In genomic region chr7:157851501-157852067, GRCh38 we compare ENCODE assay signal across 8 cellular contexts.
DNase-seq lines count a peak whose midpoint lies in the region; ATAC-seq and TF ChIP-seq lines count a peak whose summit lies in the region.

No MANE protein-coding gene starts in this region.

- peak; percentile 57 for DNase-seq in KG1 (lab: John Stamatoyannopoulos, UW)
- peak in 1 of 3 donors; percentile 38 for DNase-seq in T-helper 17 cell
- peak; percentile 26 to 66 (median 41) for DNase-seq in adrenal gland
- peak; percentile 32 to 78 for DNase-seq in stimulated activated CD8-positive, alpha-beta memory T cell treated with anti-CD3 and anti-CD28 coated beads, Interleukin-7, amount 100 ng/mL, for 48 hours (ENCODE audit: extremely low read depth in 1 of 2, low read depth in 1 of 2)
- no peak for DNase-seq in NCI-H524 treated with DMSO at 0.1 percent for 48 hours (lab: John Stamatoyannopoulos, UW)

- no peak for TF ChIP-seq CTCF in adrenal gland (IDR thresholded peaks at IDR 0.05)

- H3K36me3 Mint-ChIP-seq in T-helper 17 cell (ENCODE audit: low read depth), result no peaks in the 10 kb centered on the region

- no peaks in the 10 kb centered on the region for H3K4me1 ChIP-seq in adrenal gland (replicated peaks in 1 of 2)
- peaks cover 0 to 7% of the 10 kb centered on the region in 2 donors for H3K4me1 ChIP-seq in muscle layer of duodenum (ENCODE audit: control insufficient read depth in 1 of 2, insufficient read depth in 2 of 2, low read length in 2 of 2)

- ATAC-seq in T-helper 17 cell, result peak; percentile 91
- no peak for ATAC-seq in GM18517 (IDR thresholded peaks at IDR 0.05; ENCODE audit: unreplicated experiment)
- no peak for ATAC-seq in GM21619 (IDR thresholded peaks at IDR 0.05; ENCODE audit: unreplicated experiment)

- peak overlapping the region in 1 of 5 donors; percentile 52 for H3K27ac ChIP-seq in adrenal gland
- H3K27ac ChIP-seq in muscle layer of duodenum (ENCODE audit: low read length), result no peak overlapping the region

- H3K27me3 Mint-ChIP-seq in T-helper 17 cell, result peaks cover 7% of the 10 kb centered on the region

- H3K27ac Mint-ChIP-seq in T-helper 17 cell, result peak overlapping the region; percentile 91

- TF ChIP-seq POLR2A in adrenal gland (IDR thresholded peaks at IDR 0.05), result no peak

- H3K4me3 Mint-ChIP-seq in T-helper 17 cell, result peak overlapping the region; percentile 86

- intact Hi-C loops in adrenal gland (cut with DNase I), result no loop called here

- H3K27me3 ChIP-seq in adrenal gland (no peaks in the 10 kb centered on the region), muscle layer of duodenum (ENCODE audit: low read depth, low read length) (no peaks in the 10 kb centered on the region)

- H3K4me3 ChIP-seq in adrenal gland (peak overlapping the region in 1 of 4 donors; percentile 23), muscle layer of duodenum (ENCODE audit: low read depth in 1 of 2, low read length in 2 of 2) (peak overlapping the region; percentile 33 to 40)

- H3K4me1 Mint-ChIP-seq in T-helper 17 cell, result peaks cover 8% of the 10 kb centered on the region

- H3K9me3 ChIP-seq in T-helper 17 cell (ENCODE audit: control insufficient read depth, low read length, poor library complexity, severe bottlenecking), result no peaks in the 10 kb centered on the region
- H3K9me3 ChIP-seq in adrenal gland (replicated peaks in 1 of 3), result no peaks in the 10 kb centered on the region
- H3K9me3 ChIP-seq in muscle layer of duodenum (ENCODE audit: control insufficient read depth in 1 of 2, low read length in 2 of 2), result no peaks in the 10 kb centered on the region

- H3K36me3 ChIP-seq in adrenal gland (replicated peaks in 1 of 2) (no peaks in the 10 kb centered on the region), muscle layer of duodenum (ENCODE audit: control insufficient read depth in 1 of 2, insufficient read depth in 2 of 2, low read length in 2 of 2) (no peaks in the 10 kb centered on the region)

- WGBS in adrenal gland, 4 donors, result 35 to 42% (median 38%) methylated on average over 19 to 20 of the region's 20 CpGs
